In the genomic region with DNA sequence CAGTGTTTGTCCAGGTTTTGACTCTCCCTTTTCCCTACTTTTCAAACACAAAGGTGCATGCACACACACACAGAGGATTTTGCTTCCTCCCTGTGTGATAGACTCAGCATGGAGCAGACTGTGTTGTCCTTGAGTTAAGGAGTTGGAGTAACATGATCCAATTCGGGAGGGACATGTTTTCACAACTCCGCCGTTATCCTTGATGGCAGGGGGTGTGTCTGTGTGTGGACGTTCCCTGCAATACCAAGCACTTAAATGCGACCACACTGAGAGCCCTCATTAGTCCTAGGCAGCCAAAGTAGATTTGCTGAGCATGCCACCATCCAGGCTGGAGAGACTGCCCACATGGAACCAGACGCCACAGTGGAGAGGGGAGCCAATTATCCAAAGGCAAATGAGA, we compare ENCODE assay signal across 21 cellular contexts.
DNase-seq lines count a peak whose midpoint lies in the region; ATAC-seq and TF ChIP-seq lines count a peak whose summit lies in the region.
"Had no signal": no experiment of that assay in that cellular context is flagged by ENCODE, and none has a peak within 500 bp of the region (broad histone marks: within the 10 kb centered on the region; RNA-seq: fewer than 3 reads in every experiment).

No MANE protein-coding gene starts in this region.

- no peak overlapping the region for H4K91ac ChIP-seq in IMR-90 (ENCODE audit: insufficient read depth, low read depth, low read length)

- H3K23ac ChIP-seq in IMR-90 (ENCODE audit: low read depth, low read length), result peak overlapping the region; percentile 7; the same call in 1 of the 2 replicates
- H3K23ac ChIP-seq in mesendoderm (ENCODE audit: low read length), result no peak overlapping the region

- no peak overlapping the region for H3K27ac Mint-ChIP-seq in Calu3 (ENCODE audit: unreplicated experiment)
- H3K27ac Mint-ChIP-seq: activated CD4-positive, alpha-beta memory T cell treated with anti-CD3 and anti-CD28 coated beads for 36 hours had no signal

- no peak overlapping the region for H3K18ac ChIP-seq in IMR-90 (ENCODE audit: low read depth, low read length)
- no peak overlapping the region for H3K18ac ChIP-seq in mesendoderm (ENCODE audit: low read length)

- H3K14ac ChIP-seq in IMR-90 (replicated peaks; ENCODE audit: low read depth, low read length), result no peak overlapping the region

- WGBS in IMR-90 (ENCODE audit: extremely low coverage in 2 of 2, insufficient read length in 1 of 2), 2 experiments, result no CpG with 5 or more reads among the region's 6 CpGs
- WGBS in mesendoderm (ENCODE audit: extremely low coverage, insufficient coverage, low lambda C conversion rate), result no CpG with 5 or more reads among the region's 6 CpGs

- H3K36me3 ChIP-seq in IMR-90 (ENCODE audit: control insufficient read depth, insufficient read depth, low read length) (no peaks in the 10 kb centered on the region), mesendoderm (ENCODE audit: control insufficient read depth, insufficient read depth, low read length) (no peaks in the 10 kb centered on the region)

- H2BK20ac ChIP-seq in IMR-90 (ENCODE audit: low read depth, low read length), result no peak overlapping the region

- H2AFZ ChIP-seq in IMR-90 (replicated peaks; ENCODE audit: low read length, poor library complexity), result peak overlapping the region; percentile 66

- H3K4me1 ChIP-seq in IMR-90 (ENCODE audit: control insufficient read depth, insufficient read depth, low read length) (no peaks in the 10 kb centered on the region), mesendoderm (ENCODE audit: control insufficient read depth, low read depth, low read length) (no peaks in the 10 kb centered on the region)
- H3K4me1 ChIP-seq: foreskin keratinocyte, heart left ventricle, psoas muscle had no signal

- H2AK9ac ChIP-seq in IMR-90 (replicated peaks; ENCODE audit: low read depth, low read length, poor library complexity), result no peak overlapping the region

- H3K9me1 ChIP-seq in IMR-90 (ENCODE audit: insufficient read depth, low read length), result peaks cover 7% of the 10 kb centered on the region; the same call in 1 of the 2 replicates

- H3K4ac ChIP-seq in IMR-90 (ENCODE audit: low read depth, low read length) (no peak overlapping the region), mesendoderm (ENCODE audit: low read depth, low read length) (no peak overlapping the region)

- H4K8ac ChIP-seq in IMR-90 (ENCODE audit: low read depth in 2 of 2, low read length in 2 of 2) (no peak overlapping the region), mesendoderm (ENCODE audit: low read depth, low read length) (no peak overlapping the region)

- no peak for TF ChIP-seq RAD21 in IMR-90 (IDR thresholded peaks at IDR 0.05; ENCODE audit: low read length)

- H3K27ac ChIP-seq in IMR-90 (ENCODE audit: insufficient read depth, low read length), result no peak overlapping the region
- no peak overlapping the region for H3K27ac ChIP-seq in mesendoderm (ENCODE audit: low read depth, low read length)
- H3K27ac ChIP-seq: BLaER1 treated with 17β-estradiol and CSF1 and Interleukin-3, amounts not matched to agents 10 nM and 100 nM; foreskin keratinocyte; heart left ventricle; psoas muscle had no signal

- TF ChIP-seq CTCF in IMR-90 (conservative IDR thresholded peaks at IDR 0.05; ENCODE audit: low read depth, low read length), result no peak
- no peak for TF ChIP-seq CTCF in Calu3 (IDR thresholded peaks at IDR 0.05; ENCODE audit: unreplicated experiment)

- BruUV-seq in IMR-90 (replicated peaks; lab: Mats Ljungman, UMichigan) (no TSS peak), Calu3 (replicated peaks; lab: Mats Ljungman, UMichigan) (no TSS peak)

- no peaks in the 10 kb centered on the region for H3K36me3 Mint-ChIP-seq in Calu3 (ENCODE audit: insufficient read depth, unreplicated experiment)

- H2BK15ac ChIP-seq in IMR-90 (ENCODE audit: low read depth, low read length) (no peak overlapping the region), mesendoderm (replicated peaks; ENCODE audit: low read depth) (no peak overlapping the region)

- no peaks in the 10 kb centered on the region for H4K20me1 ChIP-seq in IMR-90 (ENCODE audit: insufficient read depth, low read length)

- ATAC-seq in IMR-90 (ENCODE audit: low read depth) (no peak), GM21723 (IDR thresholded peaks at IDR 0.05; ENCODE audit: unreplicated experiment) (no peak), HG02678 (IDR thresholded peaks at IDR 0.05; ENCODE audit: unreplicated experiment) (no peak)
- ATAC-seq: foreskin keratinocyte, heart left ventricle, psoas muscle had no signal

- CTCF ChIA-PET in IMR-90 (lab: Yijun Ruan, JAX), result no interaction called here
- CTCF ChIA-PET in Calu3 (lab: Charles Lee), result no interaction called here

- H3K56ac ChIP-seq in IMR-90 (ENCODE audit: extremely low read depth, insufficient read depth, low read length) (no peak overlapping the region), mesendoderm (ENCODE audit: low read length) (no peak overlapping the region)

- H3K9me3 ChIP-seq in IMR-90 (ENCODE audit: control insufficient read depth, insufficient read depth, low read length), result no peaks in the 10 kb centered on the region
- H3K9me3 ChIP-seq: BLaER1 treated with 17β-estradiol and CSF1 and Interleukin-3, amounts not matched to agents 10 nM and 100 nM; heart left ventricle; psoas muscle had no signal

- H2BK5ac ChIP-seq in IMR-90 (ENCODE audit: low read depth, low read length, poor library complexity, severe bottlenecking), result no peak overlapping the region
- H2BK5ac ChIP-seq in mesendoderm (ENCODE audit: low read length), result no peak overlapping the region

- POLR2A ChIA-PET in IMR-90 (lab: Charles Lee; ENCODE audit: unreplicated experiment), result no interaction called here

- peaks cover 83% of the 10 kb centered on the region for H3K27me3 Mint-ChIP-seq in Calu3 (ENCODE audit: unreplicated experiment)
- H3K27me3 Mint-ChIP-seq: activated CD4-positive, alpha-beta memory T cell treated with anti-CD3 and anti-CD28 coated beads for 36 hours had no signal

- no peaks in the 10 kb centered on the region for H3K79me1 ChIP-seq in IMR-90 (ENCODE audit: low read depth in 1 of 2, low read length in 2 of 2)
- no peaks in the 10 kb centered on the region for H3K79me1 ChIP-seq in mesendoderm (ENCODE audit: low read length)

- H3K9me3 Mint-ChIP-seq in Calu3 (ENCODE audit: low read depth, unreplicated experiment), result no peaks in the 10 kb centered on the region
- H3K9me3 Mint-ChIP-seq: activated CD4-positive, alpha-beta memory T cell treated with anti-CD3 and anti-CD28 coated beads for 36 hours had no signal

- no peak overlapping the region for H3K4me3 Mint-ChIP-seq in Calu3 (ENCODE audit: low read depth, unreplicated experiment)
- H3K4me3 Mint-ChIP-seq: activated CD4-positive, alpha-beta memory T cell treated with anti-CD3 and anti-CD28 coated beads for 36 hours had no signal

- H3K4me3 ChIP-seq in IMR-90 (ENCODE audit: insufficient read depth, low read depth, low read length), result no peak overlapping the region
- H3K4me3 ChIP-seq in mesendoderm (ENCODE audit: low read length), result no peak overlapping the region
- H3K4me3 ChIP-seq: BLaER1 treated with 17β-estradiol and CSF1 and Interleukin-3, amounts not matched to agents 10 nM and 100 nM; heart left ventricle; psoas muscle had no signal

- H3K4me1 Mint-ChIP-seq in Calu3 (ENCODE audit: low read depth, unreplicated experiment), result no peaks in the 10 kb centered on the region

- H3K4me2 ChIP-seq in IMR-90 (ENCODE audit: low read depth, low read length), result no peak overlapping the region
- no peak overlapping the region for H3K4me2 ChIP-seq in mesendoderm (ENCODE audit: low read length)
- H3K4me2 ChIP-seq: BLaER1 treated with 17β-estradiol and CSF1 and Interleukin-3, amounts not matched to agents 10 nM and 100 nM had no signal

- dilution Hi-C loops in IMR-90 (cut with HindIII; ENCODE audit: low sequenced_read_pairs, unreplicated experiment), result no loop called here

- H4K5ac ChIP-seq in IMR-90 (ENCODE audit: low read depth, low read length) (no peak overlapping the region), mesendoderm (ENCODE audit: low read length) (no peak overlapping the region)

- intact Hi-C loops in IMR-90 (cut with micrococcal nuclease), result no loop called here
- intact Hi-C loops in Calu3 (cut with micrococcal nuclease; ENCODE audit: unreplicated experiment), result no loop called here

- H3K27me3 ChIP-seq in IMR-90 (ENCODE audit: control insufficient read depth, insufficient read depth, low read length) (no peaks in the 10 kb centered on the region), mesendoderm (ENCODE audit: insufficient read depth, low read length, poor library complexity) (no peaks in the 10 kb centered on the region)
- H3K27me3 ChIP-seq: BLaER1 treated with 17β-estradiol and CSF1 and Interleukin-3, amounts not matched to agents 10 nM and 100 nM; foreskin keratinocyte had no signal

- H2AK5ac ChIP-seq in IMR-90 (ENCODE audit: low read depth, low read length) (no peak overlapping the region), mesendoderm (ENCODE audit: low read length) (no peak overlapping the region)

- peak; percentile 87 for DNase-seq in COR-L47 (lab: John Stamatoyannopoulos, UW)
- no peak for DNase-seq in IMR-90
- DNase-seq in NCI-H69 (lab: John Stamatoyannopoulos, UW), result peak; percentile 99
- peak; percentile 54 for DNase-seq in mesendoderm
- no peak for DNase-seq in medulla oblongata (ENCODE audit: extremely low spot score)
- DNase-seq in Calu3, result no peak
- DNase-seq: activated CD4-positive, alpha-beta memory T cell treated with anti-CD3 and anti-CD28 coated beads for 36 hours; activated CD8-positive, alpha-beta memory T cell treated with anti-CD3 and anti-CD28 coated beads, Interleukin-2, amount 50 U/mL, for 48 hours; activated naive CD4-positive, alpha-beta T cell treated with anti-CD3 and anti-CD28 coated beads, Interleukin-2, amount 50 U/mL, for 16 hours; amniotic stem cell; foreskin keratinocyte; heart left ventricle; mammary epithelial cell; NCI-H2029 treated with DMSO at 0.1 percent for 48 hours; NCI-H82; psoas muscle; stimulated activated CD4-positive, alpha-beta T cell treated with anti-CD3 and anti-CD28 coated beads, Interleukin-15, amount 100 ng/mL, for 24 hours; stimulated activated naive CD4-positive, alpha-beta T cell treated with Interleukin-2 at 50 U/mL for 16 hours had no signal

- no peak for TF ChIP-seq POLR2A in IMR-90 (IDR thresholded peaks at IDR 0.05; ENCODE audit: low read depth, low read length)

- H3K9ac ChIP-seq in IMR-90 (ENCODE audit: low read depth, low read length) (no peak overlapping the region), mesendoderm (ENCODE audit: low read length) (no peak overlapping the region)
- H3K9ac ChIP-seq: BLaER1 treated with 17β-estradiol and CSF1 and Interleukin-3, amounts not matched to agents 10 nM and 100 nM had no signal

- no peaks in the 10 kb centered on the region for H3K79me2 ChIP-seq in mesendoderm (ENCODE audit: control insufficient read depth, insufficient read depth, low read length)

- in situ Hi-C loops in IMR-90 (cut with MboI; ENCODE audit: low sequenced_read_pairs), result no loop called here

- no peak overlapping the region for H2BK120ac ChIP-seq in IMR-90 (ENCODE audit: low read depth, low read length)
- no peak overlapping the region for H2BK120ac ChIP-seq in mesendoderm (ENCODE audit: low read depth, low read length)

TF ChIP-seq in IMR-90, 13 proteins besides CTCF, POLR2A, EP300 and RAD21 (continues in another document):
- no peak for TF ChIP-seq BHLHE40 (IDR thresholded peaks at IDR 0.05; ENCODE audit: low read depth, low read length)
- no peak for TF ChIP-seq NFE2L2 (IDR thresholded peaks at IDR 0.05; ENCODE audit: low read depth, low read length)
- no peak for TF ChIP-seq FOS (IDR thresholded peaks at IDR 0.05; ENCODE audit: low read depth, low read length)
- TF ChIP-seq RCOR1 (IDR thresholded peaks at IDR 0.05; ENCODE audit: insufficient replicate concordance, low read length), result no peak

Comparison
In these comparisons a context has a peak if more than half of its experiments do, and no peak if none do; other contexts are left out.
1. DNase-seq: peak in COR-L47 (single experiment), NCI-H69 (single experiment) and mesendoderm (single experiment); none in IMR-90 (single experiment), medulla oblongata (single experiment) and Calu3 (single experiment).